Comparison of ENCODE assay signal across 1 cellular context in genomic region chr14:23633160-23633701, GRCh38.
TF ChIP-seq lines count a peak whose summit lies in the region.

No MANE protein-coding gene starts in this region.

TF ChIP-seq in GM23338, 12 proteins besides CTCF, POLR2A, EP300 and RAD21 (continued from another document):
- TF ChIP-seq, protein P1, sequence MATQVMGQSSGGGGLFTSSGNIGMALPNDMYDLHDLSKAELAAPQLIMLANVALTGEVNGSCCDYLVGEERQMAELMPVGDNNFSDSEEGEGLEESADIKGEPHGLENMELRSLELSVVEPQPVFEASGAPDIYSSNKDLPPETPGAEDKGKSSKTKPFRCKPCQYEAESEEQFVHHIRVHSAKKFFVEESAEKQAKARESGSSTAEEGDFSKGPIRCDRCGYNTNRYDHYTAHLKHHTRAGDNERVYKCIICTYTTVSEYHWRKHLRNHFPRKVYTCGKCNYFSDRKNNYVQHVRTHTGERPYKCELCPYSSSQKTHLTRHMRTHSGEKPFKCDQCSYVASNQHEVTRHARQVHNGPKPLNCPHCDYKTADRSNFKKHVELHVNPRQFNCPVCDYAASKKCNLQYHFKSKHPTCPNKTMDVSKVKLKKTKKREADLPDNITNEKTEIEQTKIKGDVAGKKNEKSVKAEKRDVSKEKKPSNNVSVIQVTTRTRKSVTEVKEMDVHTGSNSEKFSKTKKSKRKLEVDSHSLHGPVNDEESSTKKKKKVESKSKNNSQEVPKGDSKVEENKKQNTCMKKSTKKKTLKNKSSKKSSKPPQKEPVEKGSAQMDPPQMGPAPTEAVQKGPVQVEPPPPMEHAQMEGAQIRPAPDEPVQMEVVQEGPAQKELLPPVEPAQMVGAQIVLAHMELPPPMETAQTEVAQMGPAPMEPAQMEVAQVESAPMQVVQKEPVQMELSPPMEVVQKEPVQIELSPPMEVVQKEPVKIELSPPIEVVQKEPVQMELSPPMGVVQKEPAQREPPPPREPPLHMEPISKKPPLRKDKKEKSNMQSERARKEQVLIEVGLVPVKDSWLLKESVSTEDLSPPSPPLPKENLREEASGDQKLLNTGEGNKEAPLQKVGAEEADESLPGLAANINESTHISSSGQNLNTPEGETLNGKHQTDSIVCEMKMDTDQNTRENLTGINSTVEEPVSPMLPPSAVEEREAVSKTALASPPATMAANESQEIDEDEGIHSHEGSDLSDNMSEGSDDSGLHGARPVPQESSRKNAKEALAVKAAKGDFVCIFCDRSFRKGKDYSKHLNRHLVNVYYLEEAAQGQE (IDR thresholded peaks at IDR 0.05; ENCODE audit: unreplicated experiment): no peak
- TF ChIP-seq POLR2AphosphoS5 (IDR thresholded peaks at IDR 0.05; ENCODE audit: low read depth): no peak
- no peak for TF ChIP-seq ZNF462 (CRISPR knock-in tag; IDR thresholded peaks at IDR 0.05)
- no peak for TF ChIP-seq NANOG (IDR thresholded peaks at IDR 0.05; ENCODE audit: borderline replicate concordance)
- no peak for TF ChIP-seq CREB1 (CRISPR knock-in tag; IDR thresholded peaks at IDR 0.05; ENCODE audit: low read depth)
TF ChIP-seq in GM23338: peak in this region for 0.
